Comparison of ENCODE assay signal across 11 cellular contexts in the genomic region with DNA sequence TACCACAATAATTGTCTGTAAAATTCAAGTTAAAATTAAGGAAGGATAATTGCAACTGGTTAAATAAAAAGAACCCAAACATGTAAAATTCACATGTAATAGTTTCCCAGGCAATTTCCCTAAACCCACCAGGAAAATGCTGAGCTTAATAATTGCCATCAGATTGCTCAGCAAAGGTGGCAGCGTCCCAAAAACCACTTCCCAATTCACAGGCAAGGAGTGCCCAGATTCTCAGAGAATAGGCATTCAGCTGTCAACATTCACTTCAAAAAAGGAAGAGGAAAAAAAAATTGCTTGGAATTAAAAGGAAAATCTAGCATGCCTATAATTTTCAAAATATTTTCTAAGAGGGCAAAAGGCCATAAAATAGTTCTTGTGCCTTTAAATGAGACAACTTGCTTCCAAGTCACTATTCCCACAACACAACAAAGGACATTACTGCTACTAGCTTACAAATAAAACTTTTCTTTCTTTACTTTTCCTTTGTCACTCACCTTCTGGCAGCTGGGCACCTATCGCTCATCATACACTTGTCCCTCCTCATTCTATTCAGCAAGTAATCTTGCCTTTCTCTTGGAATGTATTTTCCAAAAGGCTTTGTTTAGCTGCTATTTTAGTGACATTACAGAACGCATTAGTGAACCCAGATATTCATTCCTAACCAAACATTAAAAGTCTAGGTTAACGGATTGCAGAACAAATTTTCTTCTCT. TPM values are rescaled to one million over a fixed set of nuclear protein-coding genes. Genes with fewer than 3 reads are reported as not detected.
DNase-seq lines count a peak whose midpoint lies in the region; ATAC-seq and TF ChIP-seq lines count a peak whose summit lies in the region.
"Had no signal": no experiment of that assay in that cellular context is flagged by ENCODE, and none has a peak within 500 bp of the region (broad histone marks: within the 10 kb centered on the region; RNA-seq: fewer than 3 reads in every experiment).

No MANE protein-coding gene starts in this region.

- no peak for ATAC-seq in GM19452 (IDR thresholded peaks at IDR 0.05; ENCODE audit: unreplicated experiment)
- ATAC-seq: activated T-cell treated with anti-CD3 and anti-CD28 coated beads, Interleukin-2, amount 50 U/mL, for 4 hours had no signal

- intact Hi-C loops in transverse colon (cut with DNase I; ENCODE audit: low total_unique reads), result no loop called here

- TF ChIP-seq EP300 in transverse colon (IDR thresholded peaks at IDR 0.05; ENCODE audit: low read depth), result no peak

- 86 to 88% methylated on average over 4 of the region's 4 CpGs for WGBS in transverse colon (ENCODE audit: low coverage in 1 of 2), 2 donors

- H3K4me1 ChIP-seq in transverse colon, result no peaks in the 10 kb centered on the region

- no peak for TF ChIP-seq CTCF in brain microvascular endothelial cell (IDR thresholded peaks at IDR 0.05; ENCODE audit: low read depth, low read length, missing control alignments)
- TF ChIP-seq CTCF in transverse colon (IDR thresholded peaks at IDR 0.05), result no peak

- in situ Hi-C loops in brain microvascular endothelial cell (cut with HindIII; ENCODE audit: low pct_ligation_motif_present, low sequenced_read_pairs) (no loop called here), transverse colon (cut with MboI; ENCODE audit: low pct_ligation_motif_present in 1 of 4, low pct_unique_long_range_greater_than_20kb in 1 of 4, low sequenced_read_pairs in 3 of 4) (loop anchor here in 1 of 4 donors (25.0 kb wide), 1 partner anchor 609 kb away; no protein-coding TSS in a partner anchor)

- H3K27ac ChIP-seq in brain microvascular endothelial cell (no peak overlapping the region), transverse colon (no peak overlapping the region)
- H3K27ac ChIP-seq: hepatocyte had no signal

- DNase-seq in HS-27A (ENCODE audit: low read depth) (peak; percentile 87), brain microvascular endothelial cell (peak; percentile 31), kidney tubule cell (ENCODE audit: low spot score) (peak; percentile 78), transverse colon (peak; percentile 16), cerebellum (ENCODE audit: low spot score) (no peak), NCI-H1048 (lab: John Stamatoyannopoulos, UW) (no peak)
- DNase-seq: activated T-cell treated with anti-CD3 and anti-CD28 coated beads, Interleukin-2, amount 50 U/mL, for 4 hours; GDM1; NCI-H1436 treated with DMSO at 0.1 percent for 48 hours had no signal

- H3K4me3 ChIP-seq in brain microvascular endothelial cell (ENCODE audit: low read depth, low read length) (no peak overlapping the region), transverse colon (no peak overlapping the region)
- H3K4me3 ChIP-seq: hepatocyte had no signal

- H3K27me3 ChIP-seq in brain microvascular endothelial cell (replicated peaks) (no peaks in the 10 kb centered on the region), transverse colon (no peaks in the 10 kb centered on the region)
- H3K27me3 ChIP-seq: hepatocyte had no signal

- no peaks in the 10 kb centered on the region for H3K9me3 ChIP-seq in transverse colon

- no peak for TF ChIP-seq POLR2A in transverse colon (IDR thresholded peaks at IDR 0.05)

- H3K36me3 ChIP-seq in brain microvascular endothelial cell (replicated peaks) (peaks cover 6% of the 10 kb centered on the region), transverse colon (peaks cover 0 to 15% (median 6%) of the 10 kb centered on the region in 4 donors)

RNA-seq across cellular contexts. Expression of a gene that starts 15.2 kb away (rescaled TPM):
- total RNA-seq in transverse colon (10 to 100 TPM; 13.5 to 36.2 (median 26.8) TPM), cerebellum (30.0 TPM)

RNA-seq across cellular contexts. Expression of a gene that starts 55.6 kb away (rescaled TPM):
- 10 to 100 TPM in 3 of 4 donors, 1 to 10 TPM in 1; 8.6 to 20.6 (median 11.3) TPM for total RNA-seq in transverse colon
- 27.2 TPM for total RNA-seq in cerebellum

Comparison
In these comparisons a context has a peak if more than half of its experiments do, and no peak if none do; other contexts are left out.
1. DNase-seq: peak in HS-27A (single experiment), brain microvascular endothelial cell (single experiment), kidney tubule cell (single experiment) and transverse colon (single experiment); none in cerebellum (single experiment) and NCI-H1048 (single experiment).